1 cellular context compared by ENCODE assay signal in genomic region chr15:31557899-31558298, GRCh38.
TF ChIP-seq lines count a peak whose summit lies in the region.

No MANE protein-coding gene starts in this region.

TF ChIP-seq in WTC11, 78 proteins besides CTCF, POLR2A, EP300 and RAD21 (continued from another document):
- no peak for TF ChIP-seq JUN (CRISPR knock-in tag; IDR thresholded peaks at IDR 0.05)
